Comparison of ENCODE assay signal across 8 cellular contexts in the genomic region with DNA sequence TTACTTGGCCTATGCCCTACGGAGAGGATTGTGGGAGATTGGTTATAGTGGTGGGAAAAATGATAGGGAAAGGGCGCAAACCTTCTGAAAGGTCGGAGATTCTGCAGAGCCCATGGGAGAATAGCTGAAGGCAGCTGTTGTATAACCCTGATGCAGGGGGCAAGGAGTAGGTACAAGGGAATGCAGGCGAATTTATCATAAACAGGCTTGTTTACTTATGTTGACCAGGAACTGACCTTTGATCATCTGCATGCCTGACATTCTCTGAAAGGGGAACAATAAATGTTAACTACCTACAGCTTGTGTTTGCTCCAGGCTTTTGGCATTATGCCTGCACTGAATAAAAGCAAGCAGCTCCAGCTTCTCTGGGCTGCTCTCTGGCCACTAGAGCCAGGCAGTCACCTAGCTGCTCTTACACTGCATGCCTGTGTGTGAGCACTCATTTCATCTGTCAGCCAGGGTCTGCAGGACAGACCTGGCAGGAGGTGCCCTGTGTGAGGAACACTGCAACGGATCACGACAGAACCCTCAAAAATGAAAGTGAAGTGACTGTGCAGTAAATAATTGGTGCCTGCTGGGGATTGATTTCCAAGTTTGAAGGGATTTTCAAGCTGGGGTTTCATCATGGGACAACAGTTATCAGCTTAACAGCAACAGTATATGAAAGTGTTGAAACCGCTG. TPM values are rescaled to one million over a fixed set of nuclear protein-coding genes. Genes with fewer than 3 reads are reported as not detected.
DNase-seq lines count a peak whose midpoint lies in the region; TF ChIP-seq lines count a peak whose summit lies in the region.

No MANE protein-coding gene starts in this region.

- peak overlapping the region; percentile 88 for H2AFZ ChIP-seq in osteoblast (ENCODE audit: low read length)

- no peaks in the 10 kb centered on the region for H3K36me3 ChIP-seq in osteoblast (ENCODE audit: insufficient read depth, low read length)

- H3K27ac ChIP-seq in osteoblast (ENCODE audit: low read depth, low read length), result no peak overlapping the region

- peaks cover 3% of the 10 kb centered on the region for H3K4me1 ChIP-seq in osteoblast (ENCODE audit: insufficient read depth, low read length)

- no peaks in the 10 kb centered on the region for H4K20me1 ChIP-seq in osteoblast (ENCODE audit: insufficient read depth, low read length)

- H3K79me2 ChIP-seq in osteoblast (ENCODE audit: insufficient read depth, low read length), result no peaks in the 10 kb centered on the region

- peak; percentile 76 for DNase-seq in DMS53 (lab: John Stamatoyannopoulos, UW)
- DNase-seq in LHCN-M2 (ENCODE audit: low read depth), result peak; percentile 85
- DNase-seq in dedifferentiated amniotic fluid mesenchymal stem cell (ENCODE audit: extremely low spot score), result peak; percentile 16
- no peak for DNase-seq in osteoblast (ENCODE audit: insufficient read length, low spot score, missing footprints)
- no peak for DNase-seq in NCI-H1417 (lab: John Stamatoyannopoulos, UW)
- no peak for DNase-seq in stimulated activated CD4-positive, alpha-beta T cell treated with anti-CD3 and anti-CD28 coated beads, Interleukin-4, amount 100 ng/mL, for 1 hour
- no peak for DNase-seq in RKO (ENCODE audit: low spot score)
- DNase-seq in activated effector memory CD4-positive, alpha-beta T cell treated with anti-CD3 and anti-CD28 coated beads, Interleukin-2, amount 50 U/mL, for 16 hours, result no peak

- TF ChIP-seq CTCF in osteoblast (IDR thresholded peaks at IDR 0.05; ENCODE audit: extremely low read depth, low read depth, low read length), result no peak

- no peaks in the 10 kb centered on the region for H3K27me3 ChIP-seq in osteoblast (ENCODE audit: insufficient read depth, low read length)

- H3K4me3 ChIP-seq in osteoblast (ENCODE audit: insufficient read depth, low read length), result peak overlapping the region; percentile 54

- H3K9me3 ChIP-seq in osteoblast (ENCODE audit: low read depth, low read length), result no peaks in the 10 kb centered on the region

- peak overlapping the region; percentile 75 for H3K4me2 ChIP-seq in osteoblast (ENCODE audit: insufficient read depth, low read length)

RNA-seq across cellular contexts. Expression of a gene that starts 31.1 kb away (rescaled TPM):
- total RNA-seq in LHCN-M2 (2014; rRNA removed) (2.9 and 3.4 TPM in 2 replicates), osteoblast (3.6 and 4.4 TPM in 2 replicates)
- 0.75 TPM for polyA plus RNA-seq in LHCN-M2 (2012)

RNA-seq across cellular contexts. Expression of a gene that starts 51.1 kb away (rescaled TPM):
- total RNA-seq in LHCN-M2 (2014; rRNA removed) (13.9 and 19.0 TPM in 2 replicates), osteoblast (30.4 and 35.5 TPM in 2 replicates)
- polyA plus RNA-seq in LHCN-M2 (2012), result 47.8 TPM

Comparison
In these comparisons a context has a peak if more than half of its experiments do, and no peak if none do; other contexts are left out.
1. DNase-seq: peak in DMS53 (single experiment), LHCN-M2 (single experiment) and dedifferentiated amniotic fluid mesenchymal stem cell (single experiment); none in osteoblast (single experiment), NCI-H1417 (0 of 3), stimulated activated CD4-positive, alpha-beta T cell treated with anti-CD3 and anti-CD28 coated beads, Interleukin-4, amount 100 ng/mL, for 1 hour (single experiment), RKO (single experiment) and activated effector memory CD4-positive, alpha-beta T cell treated with anti-CD3 and anti-CD28 coated beads, Interleukin-2, amount 50 U/mL, for 16 hours (single experiment).